8 cellular contexts compared by ENCODE assay signal in the genomic region with DNA sequence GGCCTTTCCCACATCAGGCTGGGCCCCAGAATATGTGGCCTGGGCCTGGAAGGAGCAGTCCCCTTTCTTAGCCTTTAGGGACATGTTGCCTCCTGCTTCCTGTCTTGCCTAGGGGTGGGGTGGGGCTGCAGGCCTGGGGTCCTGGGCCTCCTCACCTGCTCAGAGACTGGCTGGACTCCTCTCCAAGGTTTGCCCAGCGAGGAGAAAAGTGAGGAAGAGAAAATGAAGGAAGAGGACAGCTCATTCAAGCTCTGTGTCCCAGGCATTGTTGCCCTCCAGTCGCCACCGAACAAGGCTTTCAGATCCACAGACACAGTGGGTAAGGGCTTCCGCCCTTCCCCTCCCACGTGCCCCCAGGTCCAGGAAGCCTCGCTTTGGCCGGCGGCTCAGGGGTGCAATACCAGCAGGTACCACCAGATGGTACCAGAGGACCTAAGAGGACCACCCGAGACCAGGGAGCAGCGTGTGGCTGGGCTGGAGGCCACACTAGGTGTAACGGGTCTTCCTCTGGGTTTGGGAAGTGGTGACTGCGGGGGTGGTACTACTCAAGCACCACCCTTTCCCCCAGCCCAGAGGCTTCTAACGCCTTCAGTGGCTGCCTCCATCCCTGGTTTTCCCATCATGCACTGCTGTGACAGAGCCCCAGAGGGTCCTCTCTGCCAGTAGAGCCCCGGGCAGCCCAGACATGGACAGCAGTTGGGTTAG. TPM values are rescaled to one million over a fixed set of nuclear protein-coding genes. Genes with fewer than 3 reads are reported as not detected.
DNase-seq lines count a peak whose midpoint lies in the region; ATAC-seq and TF ChIP-seq lines count a peak whose summit lies in the region.

No MANE protein-coding gene starts in this region.

- WGBS in upper lobe of left lung, 2 donors = 11 to 12% methylated on average over 14 of the region's 14 CpGs

- no peaks in the 10 kb centered on the region for H3F3A ChIP-seq in Loucy (ENCODE audit: low read depth)

- no peaks in the 10 kb centered on the region for H3K9me2 ChIP-seq in Loucy (replicated peaks; ENCODE audit: low read depth, low read length)

- TF ChIP-seq CTCF in Loucy (conservative IDR thresholded peaks at IDR 0.05; ENCODE audit: low read length) = peak; percentile 92
- peak; percentile 98 for TF ChIP-seq CTCF in parathyroid adenoma (IDR thresholded peaks at IDR 0.05)
- peak; percentile 98 to 99 (median 99) for TF ChIP-seq CTCF in upper lobe of left lung (IDR thresholded peaks at IDR 0.05)

- H3K27me3 ChIP-seq in Loucy (ENCODE audit: insufficient read depth, low read length, poor library complexity, severe bottlenecking) (no peaks in the 10 kb centered on the region), parathyroid adenoma (ENCODE audit: control insufficient read depth, insufficient read depth, low read length) (no peaks in the 10 kb centered on the region), upper lobe of left lung (no peaks in the 10 kb centered on the region)

- H3K4me1 ChIP-seq in Loucy (ENCODE audit: insufficient read depth, low read length, poor library complexity, severe bottlenecking) (peaks cover 19% of the 10 kb centered on the region), parathyroid adenoma (peaks cover under 1% of the 10 kb centered on the region), upper lobe of left lung (peaks cover 23 to 33% (median 31%) of the 10 kb centered on the region in 4 donors)

- H3K36me3 ChIP-seq in Loucy (ENCODE audit: insufficient read depth, low read length) (no peaks in the 10 kb centered on the region), parathyroid adenoma (ENCODE audit: control insufficient read depth, insufficient read depth, low read length) (no peaks in the 10 kb centered on the region), upper lobe of left lung (no peaks in the 10 kb centered on the region)

- peaks cover 12% of the 10 kb centered on the region; the same call in 1 of the 2 replicates for H3K79me2 ChIP-seq in Loucy (ENCODE audit: insufficient read depth, low read length)
- no peaks in the 10 kb centered on the region for H3K79me2 ChIP-seq in parathyroid adenoma

- DNase-seq in COLO668 (lab: John Stamatoyannopoulos, UW; ENCODE audit: unreplicated experiment) = peak; percentile 71
- DNase-seq in SK-MEL-5 (ENCODE audit: low read depth, low spot score) = peak; percentile 80
- DNase-seq in activated naive CD4-positive, alpha-beta T cell (lab: John Stamatoyannopoulos, UW) = peak; percentile 45 to 88 (median 79)
- DNase-seq in germinal center (ENCODE audit: low spot score) = peak; percentile 90
- peak in 1 of 2 donors; percentile 84 for DNase-seq in upper lobe of left lung

- H3K9me3 ChIP-seq in Loucy (ENCODE audit: insufficient read depth, low read depth, low read length) = no peaks in the 10 kb centered on the region
- H3K9me3 ChIP-seq in parathyroid adenoma (ENCODE audit: control insufficient read depth, low read length) = no peaks in the 10 kb centered on the region
- no peaks in the 10 kb centered on the region for H3K9me3 ChIP-seq in upper lobe of left lung

- H2AFZ ChIP-seq in Loucy (ENCODE audit: low read length) (peak overlapping the region; percentile 89), parathyroid adenoma (peak overlapping the region; percentile 60)

- H3K9ac ChIP-seq in Loucy (ENCODE audit: low read depth, low read length, poor library complexity, severe bottlenecking) (peak overlapping the region; percentile 79), parathyroid adenoma (no peak overlapping the region)

- H3K27ac ChIP-seq in parathyroid adenoma = no peak overlapping the region
- H3K27ac ChIP-seq in upper lobe of left lung = peak overlapping the region in 3 of 4 donors; percentile 20 to 55 (median 49)

- in situ Hi-C loops in SK-MEL-5 (cut with HindIII; ENCODE audit: low pct_unique_long_range_greater_than_20kb, low sequenced_read_pairs) = no loop called here

- ATAC-seq in GM21390 (IDR thresholded peaks at IDR 0.05; ENCODE audit: unreplicated experiment) = peak; percentile 56
- ATAC-seq in upper lobe of left lung (ENCODE audit: low FRiP score in 2 of 2) = peak; percentile 77 to 86

- no peaks in the 10 kb centered on the region for H4K20me1 ChIP-seq in Loucy (ENCODE audit: insufficient read depth, low read length, poor library complexity, severe bottlenecking)

- H3K4me2 ChIP-seq in Loucy (ENCODE audit: low read depth, low read length, poor library complexity, severe bottlenecking) (peak overlapping the region; percentile 84), parathyroid adenoma (ENCODE audit: low read length) (peak overlapping the region; percentile 60)

- TF ChIP-seq EP300 in upper lobe of left lung (IDR thresholded peaks at IDR 0.05) = no peak

- no peak for TF ChIP-seq POLR2A in upper lobe of left lung (IDR thresholded peaks at IDR 0.05)

- H3K4me3 ChIP-seq in Loucy (ENCODE audit: low read length, poor library complexity, severe bottlenecking) (peak overlapping the region; percentile 72), parathyroid adenoma (ENCODE audit: low read depth, low read length) (peak overlapping the region; percentile 14), upper lobe of left lung (no peak overlapping the region)

RNA-seq across cellular contexts. Expression of a gene that starts 5.5 kb away (rescaled TPM):
- total RNA-seq in SK-MEL-5 (2014; rRNA removed; shearing (Covaris generic)) = 11.2 and 11.9 TPM in 2 replicates
- 25.0 and 30.8 TPM in 2 replicates for polyA plus RNA-seq in SK-MEL-5 (2015; cell fraction: cytosol; rRNA removed)
- polyA plus RNA-seq in SK-MEL-5 (2015; cell fraction: nucleus; rRNA removed) = 18.3 and 24.2 TPM in 2 replicates
- total RNA-seq in upper lobe of left lung = 10 to 100 TPM in 5 of 6 donors, 1 to 10 TPM in 1; 9.2 to 23.5 (median 13.7) TPM

RNA-seq across cellular contexts. Expression of a gene that starts 35.6 kb away (rescaled TPM):
- 4.2 and 4.3 TPM in 2 replicates for total RNA-seq in SK-MEL-5 (2014; rRNA removed; shearing (Covaris generic))
- polyA plus RNA-seq in SK-MEL-5 (2015; cell fraction: cytosol; rRNA removed) = 9.7 and 14.3 TPM in 2 replicates
- polyA plus RNA-seq in SK-MEL-5 (2015; cell fraction: nucleus; rRNA removed) = 30.6 and 38.3 TPM in 2 replicates
- 100 to 1,000 TPM in 5 of 6 donors, 10 to 100 TPM in 1; 95.6 to 179 (median 137) TPM for total RNA-seq in upper lobe of left lung

Comparison
In these comparisons a context has a peak if more than half of its experiments do, and no peak if none do; other contexts are left out.
1. H3K4me3 ChIP-seq: peak in Loucy (single experiment) and parathyroid adenoma (single experiment); none in upper lobe of left lung (0 of 4).
2. RNA of a gene that starts 35.6 kb away (total RNA-seq): 95.6 to 179 TPM in upper lobe of left lung; 4.2 to 4.3 TPM in SK-MEL-5; every median in the first group is over 10 times any median in the second.
3. Peak in every context shown above with its lines, with median percentiles within 50 percentile points of each other: CTCF ChIP-seq.